15 cellular contexts compared by ENCODE assay signal in genomic region chr7:121075952-121076349, GRCh38.
DNase-seq lines count a peak whose midpoint lies in the region; ATAC-seq, FAIRE-seq and TF ChIP-seq lines count a peak whose summit lies in the region.
"Had no signal": no experiment of that assay in that cellular context is flagged by ENCODE, and none has a peak within 500 bp of the region (broad histone marks: within the 10 kb centered on the region; RNA-seq: fewer than 3 reads in every experiment).

No MANE protein-coding gene starts in this region.

- in situ Hi-C loops in K562 (cut with MboI) = loop anchor here (5.0 kb wide), 1 partner anchor 79 kb away; no protein-coding TSS in a partner anchor

- TF ChIP-seq RAD21 in K562 (CRISPR knock-in tag; conservative IDR thresholded peaks at IDR 0.05 in 1 of 2, IDR thresholded peaks at IDR 0.05 in 1 of 2) = peak in 1 of 2 experiments; percentile 44; a peak in 2 of 4 replicates

- H3K4me1 Mint-ChIP-seq in T-helper 17 cell = peaks cover 2% of the 10 kb centered on the region

- H3K27me3 ChIP-seq in OCI-LY3 (ENCODE audit: low read depth, low read length) (peaks cover 46% of the 10 kb centered on the region), K562 (ENCODE audit: control insufficient read depth in 2 of 2, insufficient read depth in 2 of 2, low read length in 2 of 2) (no peaks in the 10 kb centered on the region), psoas muscle (ENCODE audit: insufficient read depth in 3 of 3, low read length in 2 of 3) (no peaks in the 10 kb centered on the region)

- H3K9me3 ChIP-seq in OCI-LY3 (ENCODE audit: insufficient read depth, low read length) (no peaks in the 10 kb centered on the region), K562 (replicated peaks; ENCODE audit: control insufficient read depth, insufficient read depth, low read depth, low read length) (no peaks in the 10 kb centered on the region), psoas muscle (no peaks in the 10 kb centered on the region), T-helper 17 cell (ENCODE audit: control insufficient read depth, low read length, poor library complexity, severe bottlenecking) (no peaks in the 10 kb centered on the region), mucosa of descending colon (no peaks in the 10 kb centered on the region)
- H3K9me3 ChIP-seq: HAP-1 had no signal

- POLR2A ChIA-PET in K562 (lab: Yijun Ruan, JAX) = interaction anchor here (0.7 to 4.5 kb wide), 25 partner anchors 8 to 266 kb away, joined by 3 to 46 read pairs (median 6); partner anchors contain the start of genes CPED1 and ING3

- no peak for TF ChIP-seq CTCF in OCI-LY3 (IDR thresholded peaks at IDR 0.05; ENCODE audit: low read depth, low read length)
- TF ChIP-seq CTCF in K562 (IDR thresholded peaks at IDR 0.05 in 2 of 3, conservative IDR thresholded peaks at IDR 0.05 in 1 of 3; ENCODE audit: insufficient read depth in 2 of 3, low read depth in 1 of 3, low read length in 3 of 3) = peak in 2 of 3 experiments; percentile 33 to 47; a peak in 2 of 6 replicates
- no peak for TF ChIP-seq CTCF in psoas muscle (IDR thresholded peaks at IDR 0.05)
- no peak for TF ChIP-seq CTCF in mucosa of descending colon (IDR thresholded peaks at IDR 0.05)

- H3K79me2 ChIP-seq in OCI-LY3 (ENCODE audit: low read length) (no peaks in the 10 kb centered on the region), K562 (ENCODE audit: control insufficient read depth, insufficient read depth, low read length) (peaks cover 100% of the 10 kb centered on the region)

- no peak overlapping the region for H3K4me3 Mint-ChIP-seq in T-helper 17 cell
- H3K4me3 Mint-ChIP-seq: CD14-positive monocyte had no signal

- FAIRE-seq in K562 (lab: Jason Lieb, UNC) = no peak

- H4K20me1 ChIP-seq in OCI-LY3 (ENCODE audit: insufficient read depth, low read length) (no peaks in the 10 kb centered on the region), K562 (replicated peaks; ENCODE audit: control insufficient read depth, insufficient read depth, low read length) (no peaks in the 10 kb centered on the region; the same call in 1 of the 2 replicates)

- H3K27ac ChIP-seq in OCI-LY3 (ENCODE audit: low read length) (no peak overlapping the region), K562 (ENCODE audit: extremely low read depth, low read depth, low read length) (peak overlapping the region; percentile 85), psoas muscle (peak overlapping the region; percentile 19)

- H3K4me2 ChIP-seq in OCI-LY3 (ENCODE audit: low read length) (peak overlapping the region; percentile 52), K562 (ENCODE audit: insufficient read depth, low read length) (peak overlapping the region; percentile 80)

- TF ChIP-seq POLR2A in K562 (conservative IDR thresholded peaks at IDR 0.05) = no peak

- no peaks in the 10 kb centered on the region for H3K36me3 ChIP-seq in OCI-LY3 (replicated peaks; ENCODE audit: low read depth, low read length)
- peaks cover 70% of the 10 kb centered on the region for H3K36me3 ChIP-seq in K562 (ENCODE audit: control insufficient read depth, insufficient read depth, low read length)
- H3K36me3 ChIP-seq in psoas muscle (ENCODE audit: insufficient read depth in 1 of 2, low read depth in 1 of 2) = no peaks in the 10 kb centered on the region
- no peaks in the 10 kb centered on the region for H3K36me3 ChIP-seq in mucosa of descending colon (ENCODE audit: low read depth)
- H3K36me3 ChIP-seq: HAP-1 had no signal

- peak in 1 of 4 experiments; percentile 59 for DNase-seq in K562 (ENCODE audit: extremely low read depth in 1 of 4, low spot score in 3 of 4)
- DNase-seq in psoas muscle = no peak
- no peak for DNase-seq in T-helper 17 cell
- DNase-seq in mucosa of descending colon = no peak
- DNase-seq: DMS79 treated with DMSO at 0.1 percent for 48 hours, KBM-7, NCI-H1105 treated with DMSO at 0.1 percent for 48 hours, NCI-H1694, NCI-H2081 treated with DMSO at 0.1 percent for 48 hours, SIG-M5 had no signal

- WGBS in K562 (ENCODE audit: insufficient coverage, low coverage, missing lambda C conversion rate) = 7% methylated on average over 3 of the region's 3 CpGs
- WGBS in psoas muscle, 3 donors = 90 to 94% (median 92%) methylated on average over 3 of the region's 3 CpGs

- H3K4me3 ChIP-seq in OCI-LY3 (ENCODE audit: low read length) = no peak overlapping the region
- peak overlapping the region; percentile 53 for H3K4me3 ChIP-seq in K562
- no peak overlapping the region for H3K4me3 ChIP-seq in psoas muscle
- no peak overlapping the region for H3K4me3 ChIP-seq in mucosa of descending colon
- H3K4me3 ChIP-seq: HAP-1 had no signal

- no peak for TF ChIP-seq EP300 in K562 (IDR thresholded peaks at IDR 0.05; ENCODE audit: low read length)

- intact Hi-C loops in K562 (cut with micrococcal nuclease) = loop anchor here (1.0 kb wide), 4 partner anchors 31 to 89 kb away; no protein-coding TSS in a partner anchor
- intact Hi-C loops in psoas muscle (cut with DNase I) = no loop called here
- intact Hi-C loops in mucosa of descending colon (cut with DNase I, micrococcal nuclease) = loop anchor here in 1 of 2 donors (5.0 kb wide), 1 partner anchor 89 kb away; the partner anchor contains the start of gene CPED1

- peaks cover 29% of the 10 kb centered on the region for H3K4me1 ChIP-seq in OCI-LY3 (ENCODE audit: low read length)
- peaks cover 19 to 60% of the 10 kb centered on the region in 2 experiments for H3K4me1 ChIP-seq in K562 (replicated peaks in 1 of 2; ENCODE audit: control insufficient read depth in 2 of 2, insufficient read depth in 2 of 2, low read length in 2 of 2)
- peaks cover 22% of the 10 kb centered on the region for H3K4me1 ChIP-seq in psoas muscle
- H3K4me1 ChIP-seq in mucosa of descending colon (ENCODE audit: low read depth) = no peaks in the 10 kb centered on the region
- H3K4me1 ChIP-seq: HAP-1 had no signal

- H3K36me3 Mint-ChIP-seq in T-helper 17 cell (ENCODE audit: low read depth) = no peaks in the 10 kb centered on the region
- H3K36me3 Mint-ChIP-seq: CD14-positive monocyte had no signal

- H3K9ac ChIP-seq in OCI-LY3 (ENCODE audit: low read length) (no peak overlapping the region), K562 (ENCODE audit: insufficient read depth in 1 of 2, low read depth in 2 of 2, low read length in 2 of 2) (peak overlapping the region in 1 of 2 experiments; percentile 82; a peak in 2 of 4 replicates)

- BruUV-seq in K562 (replicated peaks; lab: Mats Ljungman, UMichigan) = TSS peak; percentile 87

- H3K9me1 ChIP-seq in K562 (ENCODE audit: control insufficient read depth, insufficient read depth, low read length) = no peaks in the 10 kb centered on the region

- no peak overlapping the region for H3K27ac Mint-ChIP-seq in T-helper 17 cell

- peaks cover 61% of the 10 kb centered on the region for H3K27me3 Mint-ChIP-seq in T-helper 17 cell

- H2AFZ ChIP-seq in OCI-LY3 (ENCODE audit: low read depth, low read length) (no peak overlapping the region), K562 (ENCODE audit: low read depth, low read length) (no peak overlapping the region)

- CTCF ChIA-PET in K562 (lab: Yijun Ruan, JAX; ENCODE audit: low intra/inter-chr PET ratio) = interaction anchor here (9.0 kb wide), 1 partner anchor 86 kb away, joined by 129 read pairs; the partner anchor contains the start of gene CPED1

- ATAC-seq in K562 (peak; percentile 10), psoas muscle (no peak), T-helper 17 cell (no peak), HG02981 (IDR thresholded peaks at IDR 0.05; ENCODE audit: unreplicated experiment) (no peak), mucosa of descending colon (no peak), HG02970 (IDR thresholded peaks at IDR 0.05; ENCODE audit: low FRiP score, unreplicated experiment) (no peak)

TF ChIP-seq in K562, 482 proteins besides CTCF, POLR2A, EP300 and RAD21 (continues in another document):
- TF ChIP-seq ZNF395 (CRISPR knock-in tag; IDR thresholded peaks at IDR 0.05) = peak; percentile 20; the same call in 1 of the 2 replicates
- TF ChIP-seq THRB (CRISPR knock-in tag; conservative IDR thresholded peaks at IDR 0.05) = no peak
- no peak for TF ChIP-seq ID3 (CRISPR knock-in tag; IDR thresholded peaks at IDR 0.05)
- no peak for TF ChIP-seq ID3 (tag; IDR thresholded peaks at IDR 0.05)
- peak; percentile 49; the same call in 1 of the 2 replicates for TF ChIP-seq ZNF668 (CRISPR knock-in tag; IDR thresholded peaks at IDR 0.05)

Comparison
In these comparisons a context has a peak if more than half of its experiments do, and no peak if none do; other contexts are left out.
1. CTCF ChIP-seq: peak in K562 (2 of 3); none in OCI-LY3 (single experiment), psoas muscle (single experiment) and mucosa of descending colon (single experiment).